ENCODE assay signal across 14 cellular contexts in the genomic region with DNA sequence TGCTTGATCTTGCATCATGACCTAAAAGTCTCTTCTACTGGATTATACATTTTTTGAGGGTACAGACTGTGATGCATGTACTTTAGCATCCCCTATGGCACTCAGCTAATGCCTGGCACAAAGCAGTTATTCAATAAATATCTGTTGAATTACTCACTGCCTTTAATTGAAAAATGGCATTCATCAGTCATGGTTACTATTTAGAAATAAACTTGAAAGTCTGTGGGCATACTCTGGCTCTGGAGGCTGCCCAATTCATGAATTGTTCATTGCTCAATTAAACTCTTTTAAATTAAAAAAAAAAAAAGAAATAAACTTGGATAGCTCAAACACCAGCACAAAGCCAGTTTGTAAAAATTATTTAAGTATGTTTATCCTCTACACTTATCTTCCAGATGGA.
"Had no signal": no experiment of that assay in that cellular context is flagged by ENCODE, and none has a peak within 500 bp of the region (broad histone marks: within the 10 kb centered on the region; RNA-seq: fewer than 3 reads in every experiment).

No MANE protein-coding gene starts in this region.

- H3K4me1 ChIP-seq: parathyroid adenoma, right atrium auricular region had no signal

- DNase-seq: cortex of kidney; dorsolateral prefrontal cortex; effector memory CD4-positive, alpha-beta T cell; head of caudate nucleus; naive thymus-derived CD4-positive, alpha-beta T cell; nephron progenitor cell; stimulated activated CD4-positive, alpha-beta T cell treated with anti-CD3 and anti-CD28 coated beads, Interleukin-2, amount 100 ng/mL, for 48 hours; stimulated activated naive CD4-positive, alpha-beta T cell treated with Interleukin-2 at 50 U/mL for 16 hours; trophoblast cell had no signal

- H3K36me3 Mint-ChIP-seq: naive thymus-derived CD4-positive, alpha-beta T cell had no signal

- H3K4me3 ChIP-seq: dorsolateral prefrontal cortex, hepatocyte, right atrium auricular region, smooth muscle cell had no signal

- H3K27ac Mint-ChIP-seq: naive thymus-derived CD4-positive, alpha-beta T cell; nephron progenitor cell had no signal

- H3K27me3 ChIP-seq: dorsolateral prefrontal cortex, foreskin keratinocyte, hepatocyte, right atrium auricular region had no signal

- H3K4me1 Mint-ChIP-seq: nephron progenitor cell had no signal

- H3K9me3 ChIP-seq: right atrium auricular region had no signal

- H3K4me3 Mint-ChIP-seq: naive thymus-derived CD4-positive, alpha-beta T cell; nephron progenitor cell had no signal

- H3K27ac ChIP-seq: foreskin keratinocyte, hepatocyte, parathyroid adenoma, right atrium auricular region had no signal

- ATAC-seq: foreskin keratinocyte; naive thymus-derived CD4-positive, alpha-beta T cell had no signal

- H3K36me3 ChIP-seq: right atrium auricular region had no signal

- H3K9me3 Mint-ChIP-seq: naive thymus-derived CD4-positive, alpha-beta T cell; nephron progenitor cell had no signal
